Comparison of ENCODE assay signal across 8 cellular contexts in the genomic region with DNA sequence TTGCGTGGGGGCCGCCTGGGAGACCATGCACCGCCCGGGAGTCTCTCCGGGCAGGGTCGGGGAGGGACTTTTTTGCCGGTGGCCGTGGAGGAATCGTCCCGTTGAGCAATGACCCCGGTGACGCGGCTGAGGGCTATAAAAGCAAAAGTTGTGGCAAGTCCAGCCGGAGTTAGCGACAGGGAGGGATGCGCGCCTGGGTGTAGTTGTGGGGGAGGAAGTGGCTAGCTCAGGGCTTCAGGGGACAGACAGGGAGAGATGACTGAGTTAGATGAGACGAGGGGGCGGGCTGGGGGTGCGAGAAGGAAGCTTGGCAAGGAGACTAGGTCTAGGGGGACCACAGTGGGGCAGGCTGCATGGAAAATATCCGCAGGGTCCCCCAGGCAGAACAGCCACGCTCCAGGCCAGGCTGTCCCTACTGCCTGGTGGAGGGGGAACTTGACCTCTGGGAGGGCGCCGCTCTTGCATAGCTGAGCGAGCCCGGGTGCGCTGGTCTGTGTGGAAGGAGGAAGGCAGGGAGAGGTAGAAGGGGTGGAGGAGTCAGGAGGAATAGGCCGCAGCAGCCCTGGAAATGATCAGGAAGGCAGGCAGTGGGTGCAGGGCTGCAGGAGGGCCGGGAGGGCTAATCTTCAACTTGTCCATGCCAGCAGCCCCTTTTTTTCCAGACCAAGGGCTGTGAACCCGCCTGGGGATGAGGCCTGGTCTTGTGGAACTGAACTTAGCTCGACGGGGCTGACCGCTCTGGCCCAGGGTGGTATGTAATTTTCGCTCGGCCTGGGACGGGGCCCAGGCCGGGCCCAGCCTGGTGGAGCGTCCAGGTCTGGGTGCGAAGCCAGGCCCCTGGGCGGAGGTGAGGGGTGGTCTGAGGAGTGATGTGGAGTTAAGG. TPM values are rescaled to one million over a fixed set of nuclear protein-coding genes. Genes with fewer than 3 reads are reported as not detected.
DNase-seq lines count a peak whose midpoint lies in the region; TF ChIP-seq lines count a peak whose summit lies in the region.

A gene (plus strand): TSS at position 166 of the 883 bp plus-strand sequence.

- peaks cover 78% of the 10 kb centered on the region for H3K79me2 ChIP-seq in neural progenitor cell (ENCODE audit: low read depth)

- peaks cover 81% of the 10 kb centered on the region for H3K4me1 ChIP-seq in HUES48 (ENCODE audit: control insufficient read depth, insufficient read depth, low read length)
- H3K4me1 ChIP-seq in SJCRH30, result peaks cover 32% of the 10 kb centered on the region
- H3K4me1 ChIP-seq in neural progenitor cell, result peaks cover 47% of the 10 kb centered on the region
- H3K4me1 ChIP-seq in stomach smooth muscle (ENCODE audit: control insufficient read depth, insufficient read depth, low read length), result peaks cover 51% of the 10 kb centered on the region

- peak within 1 kb of the TSS; percentile 93 for H3K4me2 ChIP-seq in neural progenitor cell

- peak; percentile 88 for DNase-seq in DMS79 (lab: John Stamatoyannopoulos, UW)
- peak; percentile 94 to 97 for DNase-seq in SJCRH30
- peak; percentile 93 for DNase-seq in activated gamma-delta T cell treated with Interleukin-2 at 50 U/mL for 16 hours
- DNase-seq in fibroblast of villous mesenchyme (ENCODE audit: low read depth), result peak; percentile 97
- peak; percentile 77 for DNase-seq in neural progenitor cell (ENCODE audit: low spot score)
- DNase-seq in NCI-H524 treated with DMSO at 0.1 percent for 48 hours (lab: John Stamatoyannopoulos, UW), result no peak

- H3K9me3 ChIP-seq in HUES48 (ENCODE audit: control insufficient read depth, insufficient read depth, low read length) (no peaks in the 10 kb centered on the region), SJCRH30 (replicated peaks) (no peaks in the 10 kb centered on the region), neural progenitor cell (ENCODE audit: low read depth) (no peaks in the 10 kb centered on the region), stomach smooth muscle (ENCODE audit: control insufficient read depth in 2 of 2, low read length in 2 of 2) (no peaks in the 10 kb centered on the region)

- H4K20me1 ChIP-seq in neural progenitor cell (ENCODE audit: low read depth), result peaks cover 4% of the 10 kb centered on the region

- H3F3A ChIP-seq in neural progenitor cell (ENCODE audit: low read depth), result peaks cover 32% of the 10 kb centered on the region

- H3K27me3 Mint-ChIP-seq in neural progenitor cell (ENCODE audit: insufficient read depth, low read depth), result peaks cover 17% of the 10 kb centered on the region

- peak within 1 kb of the TSS; percentile 80 for H3K9ac ChIP-seq in HUES48 (ENCODE audit: low read depth, low read length)
- peak within 1 kb of the TSS; percentile 52 for H3K9ac ChIP-seq in neural progenitor cell
- H3K9ac ChIP-seq in stomach smooth muscle (ENCODE audit: low read length in 2 of 2), result peak within 1 kb of the TSS; percentile 98 to 100

- TF ChIP-seq CTCF in fibroblast of villous mesenchyme (IDR thresholded peaks at IDR 0.05; ENCODE audit: insufficient read depth, low read depth, low read length) (no peak), neural progenitor cell (IDR thresholded peaks at IDR 0.05) (no peak)

- peaks cover 5% of the 10 kb centered on the region for H3K36me3 Mint-ChIP-seq in neural progenitor cell

- peak within 1 kb of the TSS; percentile 98 for H3K27ac Mint-ChIP-seq in neural progenitor cell

- H2AFZ ChIP-seq in neural progenitor cell (replicated peaks), result peak within 1 kb of the TSS; percentile 67

- H3K4me3 ChIP-seq in HUES48 (ENCODE audit: low read depth, low read length), result peak within 1 kb of the TSS; percentile 60
- peak within 1 kb of the TSS; percentile 71 for H3K4me3 ChIP-seq in SJCRH30
- H3K4me3 ChIP-seq in fibroblast of villous mesenchyme (ENCODE audit: low read depth, low read length), result peak within 1 kb of the TSS; percentile 91
- peak within 1 kb of the TSS; percentile 61 for H3K4me3 ChIP-seq in neural progenitor cell
- H3K4me3 ChIP-seq in stomach smooth muscle (ENCODE audit: low read length in 2 of 2), result peak within 1 kb of the TSS; percentile 89 to 99

- no peaks in the 10 kb centered on the region for H3K9me3 Mint-ChIP-seq in neural progenitor cell

- H3K4me1 Mint-ChIP-seq in neural progenitor cell, result peaks cover 85% of the 10 kb centered on the region

- H3K36me3 ChIP-seq in HUES48 (ENCODE audit: control insufficient read depth, insufficient read depth, low read length) (no peaks in the 10 kb centered on the region), SJCRH30 (peaks cover 17% of the 10 kb centered on the region), neural progenitor cell (no peaks in the 10 kb centered on the region), stomach smooth muscle (ENCODE audit: control insufficient read depth in 2 of 2, insufficient read depth in 2 of 2, low read length in 2 of 2) (peaks cover 10 to 25% of the 10 kb centered on the region in 2 donors)

- H3K27me3 ChIP-seq in HUES48 (ENCODE audit: control insufficient read depth, insufficient read depth, low read length) (no peaks in the 10 kb centered on the region), SJCRH30 (no peaks in the 10 kb centered on the region), neural progenitor cell (no peaks in the 10 kb centered on the region), stomach smooth muscle (ENCODE audit: control insufficient read depth in 1 of 2, insufficient read depth in 2 of 2, low read length in 2 of 2) (no peaks in the 10 kb centered on the region)

- H3K4me3 Mint-ChIP-seq in neural progenitor cell, result peak within 1 kb of the TSS; percentile 75

- H3K27ac ChIP-seq in HUES48 (ENCODE audit: low read depth, low read length), result peak within 1 kb of the TSS; percentile 98
- peak within 1 kb of the TSS; percentile 98 for H3K27ac ChIP-seq in SJCRH30
- peak within 1 kb of the TSS; percentile 61 for H3K27ac ChIP-seq in neural progenitor cell
- peak within 1 kb of the TSS; percentile 100 for H3K27ac ChIP-seq in stomach smooth muscle (ENCODE audit: low read length)

RNA-seq across cellular contexts. Expression of the gene that starts here (rescaled TPM):
- total RNA-seq in SJCRH30 (2014; rRNA removed; shearing (Covaris generic)), result 6.2 and 12.8 TPM in 2 replicates
- total RNA-seq in fibroblast of villous mesenchyme (413 and 487 TPM in 2 replicates), neural progenitor cell (ENCODE audit: low replicate concordance) (2.8 and 4.0 TPM in 2 replicates)

Comparison
In these comparisons a context has a peak if more than half of its experiments do, and no peak if none do; other contexts are left out.
1. RNA of the gene that starts here (total RNA-seq): 413 to 487 TPM in fibroblast of villous mesenchyme; 6.2 to 12.8 TPM in SJCRH30 and 2.8 to 4.0 TPM in neural progenitor cell; every median in the first group is over 10 times any median in the second.
2. Peak in every context shown above with its lines, with median percentiles within 50 percentile points of each other: H3K27ac ChIP-seq, H3K4me3 ChIP-seq and H3K9ac ChIP-seq.